In the genomic region with DNA sequence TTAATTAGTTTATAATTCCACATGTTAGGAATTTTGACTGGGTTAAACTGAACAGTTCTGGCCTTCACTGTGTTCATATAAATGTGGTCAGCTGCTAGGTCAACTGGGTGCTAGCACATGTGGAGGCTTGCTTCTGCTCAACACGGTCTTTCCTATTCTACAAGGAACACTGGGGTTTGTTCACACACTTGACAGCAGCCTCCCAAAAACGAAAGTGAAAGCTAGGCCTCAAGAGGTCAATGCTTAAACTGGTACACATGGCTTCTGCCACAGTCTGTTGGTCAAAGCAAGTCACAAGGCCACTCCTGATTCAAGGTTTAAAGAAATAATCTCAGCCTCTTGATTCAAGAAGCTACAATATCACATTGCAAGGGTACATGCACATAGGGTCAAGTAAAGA, we compare ENCODE assay signal across 1 cellular context.
A peak's percentile ranks its signal among the peaks of the same experiment; 100 is the strongest.
TF ChIP-seq lines count a peak whose summit lies in the region.

No MANE protein-coding gene starts in this region.

TF ChIP-seq in GM12878, 131 proteins besides CTCF, POLR2A, EP300 and RAD21 (continued from another document):
- no peak for TF ChIP-seq NR2C2 (IDR thresholded peaks at IDR 0.05; ENCODE audit: borderline replicate concordance, control insufficient read depth, insufficient read length, low read depth)
- TF ChIP-seq RAD51 (IDR thresholded peaks at IDR 0.05): 0 out of 2 replicates have a peak, but pooled peaks have one; percentile 36
- 0 out of 2 replicates have a peak, but pooled peaks have one; percentile 29 for TF ChIP-seq TCF7 (IDR thresholded peaks at IDR 0.05; ENCODE audit: borderline replicate concordance)
